8 cellular contexts compared by ENCODE assay signal in the genomic region with DNA sequence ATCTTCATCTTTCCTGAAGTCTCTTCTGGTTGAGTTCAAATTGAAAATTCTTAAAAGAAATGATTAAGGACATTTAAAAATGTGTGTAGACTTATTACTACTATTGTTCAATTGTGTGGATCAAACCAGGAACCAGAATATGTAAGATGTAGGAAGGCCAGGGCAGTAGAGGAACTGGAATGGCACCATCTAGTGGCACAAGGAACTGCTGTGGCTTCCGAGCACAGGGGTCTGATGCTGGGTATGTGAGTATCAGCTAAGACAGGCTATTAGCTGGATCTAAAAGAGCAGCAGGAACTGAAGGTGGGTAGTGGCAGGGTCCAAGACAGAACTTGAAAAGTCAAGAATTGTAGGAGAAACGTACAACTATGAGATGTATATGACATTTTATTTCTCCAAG.
DNase-seq lines count a peak whose midpoint lies in the region; ATAC-seq and TF ChIP-seq lines count a peak whose summit lies in the region.

No MANE protein-coding gene starts in this region.

- no peak overlapping the region for H3K9ac ChIP-seq in OCI-LY1 (ENCODE audit: low read length)

- no peaks in the 10 kb centered on the region for H3K9me3 ChIP-seq in OCI-LY1 (ENCODE audit: low read length)

- H3F3A ChIP-seq in OCI-LY1 (ENCODE audit: insufficient read depth, low read length), result no peaks in the 10 kb centered on the region

- H3K9me2 ChIP-seq in OCI-LY1 (ENCODE audit: low read depth, low read length), result no peaks in the 10 kb centered on the region

- no peaks in the 10 kb centered on the region for H3K27me3 Mint-ChIP-seq in activated CD8-positive, alpha-beta memory T cell treated with anti-CD3 and anti-CD28 coated beads, Interleukin-2, amount 10 ng/mL, durations not matched to agents 7 days and 5 days

- no peaks in the 10 kb centered on the region for H3K4me1 ChIP-seq in OCI-LY1 (ENCODE audit: insufficient read depth, low read length, severe bottlenecking)

- no peak overlapping the region for H2AFZ ChIP-seq in OCI-LY1 (ENCODE audit: low read length)

- no peak overlapping the region for H3K4me3 ChIP-seq in OCI-LY1 (ENCODE audit: low read depth, low read length, poor library complexity, severe bottlenecking)

- no peaks in the 10 kb centered on the region for H3K4me1 Mint-ChIP-seq in activated CD8-positive, alpha-beta memory T cell treated with anti-CD3 and anti-CD28 coated beads, Interleukin-2, amount 10 ng/mL, durations not matched to agents 7 days and 5 days

- TF ChIP-seq CTCF in OCI-LY1 (IDR thresholded peaks at IDR 0.05; ENCODE audit: low read length), result peak; percentile 89

- no peaks in the 10 kb centered on the region for H3K79me2 ChIP-seq in OCI-LY1 (ENCODE audit: insufficient read depth, low read length)

- CTCF ChIA-PET in activated CD8-positive, alpha-beta memory T cell treated with anti-CD3 and anti-CD28 coated beads, Interleukin-2, amount 10 ng/mL, durations not matched to agents 7 days and 5 days (lab: Charles Lee), result interaction anchor here (2.2 kb wide), 1 partner anchor 11 kb away, joined by 10 read pairs; no protein-coding TSS in a partner anchor

- no peak overlapping the region for H3K4me3 Mint-ChIP-seq in activated CD8-positive, alpha-beta memory T cell treated with anti-CD3 and anti-CD28 coated beads, Interleukin-2, amount 10 ng/mL, durations not matched to agents 7 days and 5 days

- H3K36me3 Mint-ChIP-seq in activated naive CD4-positive, alpha-beta T cell treated with anti-CD3 and anti-CD28 coated beads, Interleukin-2, amount 50 U/mL, for 72 hours, result no peaks in the 10 kb centered on the region
- H3K36me3 Mint-ChIP-seq in activated CD8-positive, alpha-beta memory T cell treated with anti-CD3 and anti-CD28 coated beads, Interleukin-2, amount 10 ng/mL, durations not matched to agents 7 days and 5 days, result no peaks in the 10 kb centered on the region

- no peaks in the 10 kb centered on the region for H3K27me3 ChIP-seq in OCI-LY1 (ENCODE audit: insufficient read depth, low read length)

- DNase-seq in activated naive CD4-positive, alpha-beta T cell treated with anti-CD3 and anti-CD28 coated beads, Interleukin-2, amount 50 U/mL, for 72 hours (ENCODE audit: low spot score in 2 of 2), result no peak
- no peak for DNase-seq in activated naive CD4-positive, alpha-beta T cell treated with anti-CD3 and anti-CD28 coated beads, Interleukin-2, amount 50 U/mL, for 16 hours
- DNase-seq in foreskin melanocyte (peak; percentile 30), OCI-M2 (lab: John Stamatoyannopoulos, UW; ENCODE audit: unreplicated experiment) (no peak)
- no peak for DNase-seq in stimulated activated naive CD4-positive, alpha-beta T cell treated with Interleukin-2 at 50 U/mL for 16 hours (lab: John Stamatoyannopoulos, UW)
- DNase-seq in activated CD8-positive, alpha-beta memory T cell treated with anti-CD3 and anti-CD28 coated beads, Interleukin-2, amount 10 ng/mL, durations not matched to agents 7 days and 5 days, result no peak

- no peak overlapping the region for H3K4me2 ChIP-seq in OCI-LY1 (ENCODE audit: low read length)

- peak; percentile 39 to 52 for ATAC-seq in activated naive CD4-positive, alpha-beta T cell treated with anti-CD3 and anti-CD28 coated beads, Interleukin-2, amount 50 U/mL, for 72 hours
- ATAC-seq in HG03039 (IDR thresholded peaks at IDR 0.05; ENCODE audit: unreplicated experiment), result peak; percentile 87
- ATAC-seq in activated CD8-positive, alpha-beta memory T cell treated with anti-CD3 and anti-CD28 coated beads, Interleukin-2, amount 10 ng/mL, durations not matched to agents 7 days and 5 days, result no peak

- no peaks in the 10 kb centered on the region for H4K20me1 ChIP-seq in OCI-LY1 (ENCODE audit: insufficient read depth, low read length)

- no peak overlapping the region for H3K27ac Mint-ChIP-seq in activated naive CD4-positive, alpha-beta T cell treated with anti-CD3 and anti-CD28 coated beads, Interleukin-2, amount 50 U/mL, for 72 hours
- no peak overlapping the region for H3K27ac Mint-ChIP-seq in activated CD8-positive, alpha-beta memory T cell treated with anti-CD3 and anti-CD28 coated beads, Interleukin-2, amount 10 ng/mL, durations not matched to agents 7 days and 5 days

- no peaks in the 10 kb centered on the region for H3K36me3 ChIP-seq in OCI-LY1 (ENCODE audit: insufficient read depth, low read length)

- no peaks in the 10 kb centered on the region for H3K9me3 Mint-ChIP-seq in activated naive CD4-positive, alpha-beta T cell treated with anti-CD3 and anti-CD28 coated beads, Interleukin-2, amount 50 U/mL, for 72 hours
- H3K9me3 Mint-ChIP-seq in activated CD8-positive, alpha-beta memory T cell treated with anti-CD3 and anti-CD28 coated beads, Interleukin-2, amount 10 ng/mL, durations not matched to agents 7 days and 5 days (ENCODE audit: low read depth), result no peaks in the 10 kb centered on the region

- H3K27ac ChIP-seq in OCI-LY1 (ENCODE audit: low read depth, low read length, poor library complexity, severe bottlenecking), result no peak overlapping the region
